Comparison of ENCODE assay signal across 1 cellular context in the genomic region with DNA sequence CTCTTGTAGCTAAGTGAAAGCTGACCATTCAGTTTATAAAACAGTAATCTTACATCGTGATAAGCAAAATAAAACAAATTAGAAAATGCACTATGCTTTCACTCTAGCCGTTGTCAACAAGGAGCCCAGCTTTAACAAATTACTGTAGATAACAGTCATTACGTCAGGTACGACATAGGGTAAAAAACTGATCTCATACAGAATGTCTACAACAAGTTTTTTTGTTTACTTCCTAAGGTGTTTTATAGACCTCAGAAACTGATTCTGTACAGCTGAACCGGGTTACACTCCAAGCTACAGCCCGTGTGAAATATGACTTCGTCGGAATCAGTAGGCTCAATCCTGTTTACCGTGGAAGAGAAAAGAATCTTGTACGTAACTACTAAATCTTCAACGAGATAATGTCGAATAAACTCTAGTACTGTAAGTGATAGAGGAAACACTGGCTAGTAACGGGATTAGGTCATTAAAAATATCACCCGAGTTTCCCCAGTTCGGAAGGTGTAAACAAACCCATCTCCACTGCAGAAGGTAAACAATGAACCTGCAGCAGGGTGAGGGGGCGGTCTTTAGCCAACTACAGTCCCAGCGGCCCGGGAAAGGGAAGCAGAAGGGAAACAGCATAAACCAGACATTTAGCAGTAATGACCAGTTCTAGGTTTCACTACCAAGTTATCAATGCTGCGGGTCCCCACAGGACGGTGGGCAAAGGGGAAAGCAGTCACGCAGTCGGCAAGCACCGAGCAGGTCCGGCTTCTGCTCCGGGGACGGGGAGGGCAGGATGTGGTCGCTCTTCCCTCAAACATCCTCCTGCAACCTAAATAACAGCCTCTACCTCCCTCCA.
TF ChIP-seq lines count a peak whose summit lies in the region.

No MANE protein-coding gene starts in this region.

TF ChIP-seq in GM23338, 12 proteins besides CTCF, POLR2A, EP300 and RAD21 (continued from another document):
- no peak for TF ChIP-seq ZNF462 (CRISPR knock-in tag; IDR thresholded peaks at IDR 0.05)
